Comparison of ENCODE assay signal across 28 cellular contexts in genomic region chr12:4451694-4452093, GRCh38. TPM values are rescaled to one million over a fixed set of nuclear protein-coding genes. Genes with fewer than 3 reads are reported as not detected.
"Had no signal": no experiment of that assay in that cellular context is flagged by ENCODE, and none has a peak within 500 bp of the region (broad histone marks: within the 10 kb centered on the region; RNA-seq: fewer than 3 reads in every experiment).

No MANE protein-coding gene starts in this region.

- H3K4me2 ChIP-seq: smooth muscle cell had no signal

- H3K4me3 Mint-ChIP-seq: activated naive CD8-positive, alpha-beta T cell treated with anti-CD3 and anti-CD28 coated beads for 36 hours; activated T-cell treated with anti-CD3 and anti-CD28 coated beads, Interleukin-2, amount 50 U/mL, for 4 hours; central memory CD8-positive, alpha-beta T cell; immature natural killer cell; mesothelial cell of epicardium; naive thymus-derived CD8-positive, alpha-beta T cell; stimulated activated naive B cell treated with anti-CD40 and anti-IgM and Interleukin-4, amounts not matched to agents 10 μg/mL and 1 μg/mL and 100 μg/mL, for 72 hours had no signal

- H3K27ac Mint-ChIP-seq: activated naive CD8-positive, alpha-beta T cell treated with anti-CD3 and anti-CD28 coated beads for 36 hours; activated T-helper 2 cell treated with anti-CD3 and anti-CD28 coated beads, Interferon-gamma antibody, Interleukin-2, Interleukin-4, amounts not matched to agents 10 μg/mL and 5 μg/mL and 100 μg/mL, durations not matched to agents 14 hours and 24 hours and 36 hours; immature natural killer cell; mesothelial cell of epicardium; naive thymus-derived CD8-positive, alpha-beta T cell had no signal

- H3K4me3 ChIP-seq: left ventricle myocardium inferior, right lobe of liver, smooth muscle cell, testis, uterus had no signal

- H2AFZ ChIP-seq: parathyroid adenoma had no signal

- ATAC-seq: activated T-cell treated with anti-CD3 and anti-CD28 coated beads, Interleukin-2, amount 50 U/mL, for 4 hours; naive thymus-derived CD8-positive, alpha-beta T cell; stimulated activated naive B cell treated with anti-CD40 and anti-IgM and Interleukin-4, amounts not matched to agents 10 μg/mL and 1 μg/mL and 100 μg/mL, for 72 hours had no signal

- H3K4me1 Mint-ChIP-seq: central memory CD8-positive, alpha-beta T cell; immature natural killer cell had no signal

- H3K36me3 ChIP-seq: left ventricle myocardium inferior, right lobe of liver, uterus, WERI-Rb-1 had no signal

- H3K4me1 ChIP-seq: left ventricle myocardium inferior, parathyroid adenoma, right lobe of liver, testis, uterus had no signal

- H3K36me3 Mint-ChIP-seq: mesothelial cell of epicardium had no signal

- H3K9ac ChIP-seq: parathyroid adenoma had no signal

- H3K27ac ChIP-seq: epithelial cell of prostate, left ventricle myocardium inferior, parathyroid adenoma, right lobe of liver, uterus, WERI-Rb-1 had no signal

- H3K79me2 ChIP-seq: parathyroid adenoma had no signal

- H3K9me3 ChIP-seq: right lobe of liver, testis had no signal

- DNase-seq: activated CD4-positive, alpha-beta T cell treated with anti-CD3 and anti-CD28 coated beads for 1 hour; activated CD8-positive, alpha-beta memory T cell treated with anti-CD3 and anti-CD28 coated beads, Interleukin-2, amount 50 U/mL, for 4 hours; activated naive CD4-positive, alpha-beta T cell; activated naive CD8-positive, alpha-beta T cell treated with anti-CD3 and anti-CD28 coated beads for 36 hours; activated T-cell treated with anti-CD3 and anti-CD28 coated beads, Interleukin-2, amount 50 U/mL, for 4 hours; immature natural killer cell; kidney glomerular epithelial cell; left ventricle myocardium inferior; naive thymus-derived CD8-positive, alpha-beta T cell; right lobe of liver; stimulated activated CD4-positive, alpha-beta T cell treated with anti-CD3 and anti-CD28 coated beads, Interleukin-15, amount 100 ng/mL, for 24 hours; stimulated activated CD8-positive, alpha-beta memory T cell treated with anti-CD3 and anti-CD28 coated beads, Interleukin-4, amount 100 ng/mL, for 48 hours; stimulated activated naive B cell treated with anti-CD40 and anti-IgM and Interleukin-4, amounts not matched to agents 10 μg/mL and 1 μg/mL and 100 μg/mL, for 72 hours; testis; trophoblast cell; uterus; WERI-Rb-1 had no signal

- H3K27me3 ChIP-seq: right lobe of liver, testis, uterus had no signal

RNA-seq across cellular contexts. Expression of gene FGF6, which starts 6.1 kb away (rescaled TPM):
- total RNA-seq: activated naive CD8-positive, alpha-beta T cell treated with anti-CD3 and anti-CD28 coated beads for 36 hours; activated T-cell treated with anti-CD3 and anti-CD28 coated beads, Interleukin-2, amount 50 U/mL, for 4 hours; activated T-helper 2 cell treated with anti-CD3 and anti-CD28 coated beads, Interferon-gamma antibody, Interleukin-2, Interleukin-4, amounts not matched to agents 10 μg/mL and 5 μg/mL and 100 μg/mL, durations not matched to agents 14 hours and 24 hours and 36 hours; astrocyte; fibroblast of villous mesenchyme; glomerular endothelial cell; left ventricle myocardium inferior; lung microvascular endothelial cell; mesothelial cell of epicardium; naive thymus-derived CD8-positive, alpha-beta T cell; right lobe of liver; smooth muscle cell; T-helper 2 cell treated with Interferon-gamma antibody and Interleukin-4, amounts not matched to agents 100 ng/mL and 5 ng/mL, for 36 hours; testis; uterus had no signal
